In genomic region chr16:49280022-49280741, GRCh38 we compare ENCODE assay signal across 15 cellular contexts. TPM values are rescaled to one million over a fixed set of nuclear protein-coding genes. Genes with fewer than 3 reads are reported as not detected.
DNase-seq lines count a peak whose midpoint lies in the region; ATAC-seq and TF ChIP-seq lines count a peak whose summit lies in the region.
"Had no signal": no experiment of that assay in that cellular context is flagged by ENCODE, and none has a peak within 500 bp of the region (broad histone marks: within the 10 kb centered on the region; RNA-seq: fewer than 3 reads in every experiment).

No MANE protein-coding gene starts in this region.

- H3K18ac ChIP-seq in neuronal stem cell (ENCODE audit: low read length): no peak overlapping the region

- no peak overlapping the region for H3K14ac ChIP-seq in neuronal stem cell (ENCODE audit: low read length)

- H3K4me3 ChIP-seq in BE2C (ENCODE audit: low read depth, low read length): peak overlapping the region; percentile 59
- no peak overlapping the region for H3K4me3 ChIP-seq in neuronal stem cell (ENCODE audit: low read length in 2 of 2)

- ATAC-seq in HG03342 (IDR thresholded peaks at IDR 0.05; ENCODE audit: unreplicated experiment): no peak
- ATAC-seq: activated T-helper 17 cell treated with anti-CD3 and anti-CD28 coated beads, Interleukin-2, amount 50 U/mL, for 72 hours had no signal

- H3K36me3 ChIP-seq in BE2C: no peaks in the 10 kb centered on the region
- H3K36me3 ChIP-seq in neuronal stem cell (replicated peaks in 1 of 2; ENCODE audit: control insufficient read depth in 2 of 2, insufficient read depth in 2 of 2, low read length in 2 of 2): no peaks in the 10 kb centered on the region
- H3K36me3 ChIP-seq: breast epithelium, neutrophil had no signal

- no peak overlapping the region for H3K27ac ChIP-seq in neuronal stem cell (replicated peaks; ENCODE audit: low read length)
- H3K27ac ChIP-seq: breast epithelium, neutrophil, VCaP had no signal

- no peak overlapping the region for H3K4ac ChIP-seq in neuronal stem cell (ENCODE audit: low read length)

- H4K91ac ChIP-seq in neuronal stem cell (ENCODE audit: low read depth, low read length, poor library complexity): no peak overlapping the region

- no CpG with 5 or more reads among the region's 41 CpGs for WGBS in neuronal stem cell (ENCODE audit: extremely low coverage in 2 of 2, insufficient read length in 2 of 2, insufficient replicate concordance in 1 of 2), 2 donors

- H2BK12ac ChIP-seq in neuronal stem cell (ENCODE audit: low read length): no peak overlapping the region

- H2AK5ac ChIP-seq in neuronal stem cell (ENCODE audit: low read depth, low read length): no peak overlapping the region

- no peak overlapping the region for H4K8ac ChIP-seq in neuronal stem cell (ENCODE audit: low read depth, low read length)

- H2BK15ac ChIP-seq in neuronal stem cell (ENCODE audit: low read length): no peak overlapping the region

- no peaks in the 10 kb centered on the region for H3K79me1 ChIP-seq in neuronal stem cell (ENCODE audit: low read depth, low read length)

- H3K4me1 ChIP-seq in BE2C: peaks cover 5% of the 10 kb centered on the region; the same call in 1 of the 2 replicates
- peaks cover 6 to 15% of the 10 kb centered on the region in 2 donors for H3K4me1 ChIP-seq in neuronal stem cell (ENCODE audit: control insufficient read depth in 2 of 2, insufficient read depth in 1 of 2, low read depth in 1 of 2, low read length in 2 of 2)
- H3K4me1 ChIP-seq: breast epithelium had no signal

- H2BK120ac ChIP-seq in neuronal stem cell (ENCODE audit: low read depth, low read length): no peak overlapping the region

- no peak overlapping the region for H2BK5ac ChIP-seq in neuronal stem cell (ENCODE audit: low read length)

- H3K4me2 ChIP-seq in neuronal stem cell (ENCODE audit: insufficient read depth, low read length, poor library complexity, severe bottlenecking): no peak overlapping the region

- no peak overlapping the region for H3K9ac ChIP-seq in neuronal stem cell (ENCODE audit: low read depth, low read length, poor library complexity)

- no peak overlapping the region for H3K23ac ChIP-seq in neuronal stem cell (ENCODE audit: low read depth, low read length, poor library complexity)

- no peaks in the 10 kb centered on the region; the same call in 1 of the 2 replicates for H3K9me3 ChIP-seq in BE2C
- H3K9me3 ChIP-seq in neuronal stem cell (replicated peaks in 1 of 2; ENCODE audit: control insufficient read depth in 2 of 2, insufficient read depth in 1 of 2, low read depth in 1 of 2, low read length in 2 of 2): peaks cover 0 to 2% of the 10 kb centered on the region in 2 donors
- H3K9me3 ChIP-seq: breast epithelium, neutrophil had no signal

- TF ChIP-seq CTCF in BE2C (IDR thresholded peaks at IDR 0.05; ENCODE audit: low read depth, low read length) (no peak), GM10266 (IDR thresholded peaks at IDR 0.05; ENCODE audit: control insufficient read depth, insufficient read depth, low read depth, missing control alignments) (no peak)

- DNase-seq in BE2C (no peak), EH (ENCODE audit: low read depth) (peak; percentile 1), RPMI7951 (ENCODE audit: low read depth) (peak; percentile 9), iPS-NIHi7 (ENCODE audit: extremely low spot score) (peak; percentile 58), HCEC 1CT (no peak), GM10266 (ENCODE audit: extremely low spot score) (no peak), neuronal stem cell (ENCODE audit: low spot score) (no peak)
- DNase-seq: stimulated activated naive CD4-positive, alpha-beta T cell treated with Interleukin-2 at 50 U/mL for 16 hours had no signal

- H3K27me3 ChIP-seq in BE2C (peaks cover 17% of the 10 kb centered on the region), neuronal stem cell (ENCODE audit: control insufficient read depth in 3 of 3, insufficient read depth in 3 of 3, low read depth in 1 of 3, low read length in 3 of 3) (peaks cover 62 to 91% (median 88%) of the 10 kb centered on the region in 3 experiments)

- no peak overlapping the region for H2AFZ ChIP-seq in neuronal stem cell (ENCODE audit: low read length)

RNA-seq across cellular contexts. Expression of gene CBLN1, which starts 1.5 kb away (rescaled TPM):
- polyA plus RNA-seq in BE2C (2012; ENCODE audit: insufficient read depth, insufficient read length, low read depth): 4.8 TPM
- total RNA-seq in RPMI7951 (2014; rRNA removed; shearing (Covaris generic)): not detected in 2 replicates
- 0.22 TPM for polyA plus RNA-seq in neuronal stem cell (2013, experiment 1 of 2)
- 0.25 TPM for polyA plus RNA-seq in neuronal stem cell (2013, experiment 2 of 2)
- total RNA-seq: activated T-helper 17 cell treated with anti-CD3 and anti-CD28 coated beads, Interleukin-2, amount 50 U/mL, for 72 hours; epithelial cell of proximal tubule; HT1080 had no signal

Comparison
In these comparisons a context has a peak if more than half of its experiments do, and no peak if none do; other contexts are left out.
1. DNase-seq: peak in EH (single experiment), RPMI7951 (single experiment) and iPS-NIHi7 (single experiment); none in BE2C (single experiment), HCEC 1CT (single experiment), GM10266 (single experiment) and neuronal stem cell (single experiment).